ENCODE assay signal across 1 cellular context in the genomic region with DNA sequence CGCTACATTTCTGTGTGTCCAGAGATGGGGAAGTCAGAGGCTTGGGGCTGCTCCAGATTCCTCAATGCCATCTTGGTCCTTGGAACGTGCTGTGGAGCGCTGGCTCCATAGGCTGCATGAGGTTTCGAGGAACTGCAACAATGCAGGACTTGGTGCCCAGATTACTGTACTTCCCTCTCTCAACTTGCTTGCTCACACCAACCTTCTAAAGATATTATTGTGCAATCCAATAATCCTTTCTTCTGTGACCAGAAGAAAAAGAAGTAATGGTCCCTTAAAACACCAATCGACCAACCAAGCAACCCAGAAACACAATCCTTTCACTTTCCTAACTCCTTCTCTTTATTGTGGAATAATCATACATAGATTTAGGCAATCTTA.
A peak's percentile ranks its signal among the peaks of the same experiment; 100 is the strongest.
TF ChIP-seq lines count a peak whose summit lies in the region.

No MANE protein-coding gene starts in this region.

TF ChIP-seq in Ishikawa, 13 proteins besides CTCF, POLR2A, EP300 and RAD21:
- no peak for TF ChIP-seq CREB1 (IDR thresholded peaks at IDR 0.05; ENCODE audit: low read depth)
- TF ChIP-seq CEBPB (IDR thresholded peaks at IDR 0.05) = peak; percentile 74; the same call in 1 of the 2 replicates
